Comparison of ENCODE assay signal across 8 cellular contexts in the genomic region with DNA sequence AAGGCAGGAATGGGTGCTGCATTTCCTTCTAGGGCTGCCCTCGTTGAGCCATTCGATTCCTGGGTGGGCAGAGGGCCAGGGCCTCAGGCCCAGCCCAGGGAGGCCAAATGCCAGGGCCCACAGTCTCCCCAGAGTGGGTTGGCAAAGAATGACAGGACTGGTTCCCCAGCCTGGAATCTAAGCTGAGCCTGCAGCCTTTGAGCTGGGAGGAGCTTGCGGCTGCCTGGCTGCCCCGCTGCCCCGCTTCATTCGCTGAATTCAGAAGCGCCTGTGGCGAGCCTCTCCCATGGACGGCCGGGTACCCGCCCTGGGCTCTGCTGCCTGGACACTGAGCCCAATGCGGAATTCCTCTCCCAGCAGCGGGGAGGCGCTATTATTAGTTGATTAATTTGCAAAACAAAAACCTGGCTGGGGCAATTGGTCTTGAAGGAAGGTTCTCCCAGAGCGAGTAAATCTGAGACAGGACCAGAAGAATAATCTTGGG. TPM values are rescaled to one million over a fixed set of nuclear protein-coding genes. Genes with fewer than 3 reads are reported as not detected.
DNase-seq lines count a peak whose midpoint lies in the region; ATAC-seq and TF ChIP-seq lines count a peak whose summit lies in the region.

No MANE protein-coding gene starts in this region.

- H3K4me2 ChIP-seq in parathyroid adenoma (ENCODE audit: low read length) = peak overlapping the region; percentile 5

- H3K27me3 ChIP-seq in adipocyte (replicated peaks; ENCODE audit: control insufficient read depth, insufficient read depth, low read length) = no peaks in the 10 kb centered on the region
- peaks cover 0 to 23% (median 0%) of the 10 kb centered on the region in 9 donors for H3K27me3 ChIP-seq in heart left ventricle
- H3K27me3 ChIP-seq in parathyroid adenoma (ENCODE audit: control insufficient read depth, insufficient read depth, low read length) = no peaks in the 10 kb centered on the region

- peak overlapping the region in 9 of 12 donors; percentile 38 to 76 (median 49) for H3K27ac ChIP-seq in heart left ventricle
- no peak overlapping the region for H3K27ac ChIP-seq in parathyroid adenoma

- ATAC-seq in heart left ventricle = peak; percentile 90 to 94 (median 92)
- ATAC-seq in GM18867 (IDR thresholded peaks at IDR 0.05; ENCODE audit: unreplicated experiment) = no peak
- no peak for ATAC-seq in GM18861 (IDR thresholded peaks at IDR 0.05; ENCODE audit: unreplicated experiment)
- no peak for ATAC-seq in GM21576 (IDR thresholded peaks at IDR 0.05; ENCODE audit: unreplicated experiment)

- H3K9ac ChIP-seq in adipocyte (ENCODE audit: low read length) (peak overlapping the region; percentile 76), parathyroid adenoma (no peak overlapping the region)

- peak overlapping the region; percentile 56 for H2AFZ ChIP-seq in parathyroid adenoma

- peak overlapping the region; percentile 76 for H3K4me3 ChIP-seq in adipocyte (ENCODE audit: low read length)
- peak overlapping the region in 9 of 12 donors; percentile 2 to 42 (median 29) for H3K4me3 ChIP-seq in heart left ventricle
- no peak overlapping the region for H3K4me3 ChIP-seq in parathyroid adenoma (ENCODE audit: low read depth, low read length)

- TF ChIP-seq CTCF in heart left ventricle (IDR thresholded peaks at IDR 0.05) (peak in 11 of 12 donors; percentile 16 to 53 (median 32)), parathyroid adenoma (IDR thresholded peaks at IDR 0.05) (no peak)

- DNase-seq in G401 (ENCODE audit: low spot score) (peak; percentile 79), adipocyte (ENCODE audit: low read depth) (peak; percentile 91), heart left ventricle (peak; percentile 73 to 91 (median 85))
- no peak for DNase-seq in NK-92 treated with Interleukin-12 subunit alpha and Interleukin-12 subunit beta, amount 100 ng/mL, for 24 hours (lab: John Stamatoyannopoulos, UW)

- in situ Hi-C loops in G401 (cut with HindIII; ENCODE audit: low sequenced_read_pairs) = no loop called here

- 9 to 14% (median 11%) methylated on average over 9 to 15 of the region's 15 CpGs for WGBS in heart left ventricle, 4 donors

- H3K4me1 ChIP-seq in adipocyte (ENCODE audit: control insufficient read depth, insufficient read depth, low read length) (peaks cover 35% of the 10 kb centered on the region), heart left ventricle (peaks cover 0 to 27% (median 14%) of the 10 kb centered on the region in 12 donors), parathyroid adenoma (no peaks in the 10 kb centered on the region)

- H3K9me3 ChIP-seq in adipocyte (ENCODE audit: control insufficient read depth, low read length) (no peaks in the 10 kb centered on the region), heart left ventricle (no peaks in the 10 kb centered on the region), parathyroid adenoma (ENCODE audit: control insufficient read depth, low read length) (no peaks in the 10 kb centered on the region)

- no peaks in the 10 kb centered on the region for H3K36me3 ChIP-seq in adipocyte (ENCODE audit: control insufficient read depth, insufficient read depth, low read length, severe bottlenecking)
- H3K36me3 ChIP-seq in heart left ventricle = no peaks in the 10 kb centered on the region
- no peaks in the 10 kb centered on the region for H3K36me3 ChIP-seq in parathyroid adenoma (ENCODE audit: control insufficient read depth, insufficient read depth, low read length)

- no peak for TF ChIP-seq POLR2A in heart left ventricle (IDR thresholded peaks at IDR 0.05)

- H3K79me2 ChIP-seq in parathyroid adenoma = no peaks in the 10 kb centered on the region

- intact Hi-C loops in heart left ventricle (cut with DNase I) = no loop called here

RNA-seq across cellular contexts. Expression of a gene that starts 32.3 kb away (rescaled TPM):
- total RNA-seq in G401 (2014; rRNA removed; shearing (Covaris generic)) = 31.6 and 70.3 TPM in 2 replicates
- 100 to 1,000 TPM in 6 of 9 donors, 10 to 100 TPM in 3; 66.9 to 115 (median 103) TPM for total RNA-seq in heart left ventricle
- polyA plus RNA-seq in heart left ventricle = 100 to 1,000 TPM in 1 of 2 donors, 10 to 100 TPM in 1; 66.3 to 138 TPM

Comparison
In these comparisons a context has a peak if more than half of its experiments do, and no peak if none do; other contexts are left out.
1. ATAC-seq: peak in heart left ventricle (4 of 4); none in GM18867 (single experiment), GM18861 (single experiment) and GM21576 (single experiment).